In the genomic region with DNA sequence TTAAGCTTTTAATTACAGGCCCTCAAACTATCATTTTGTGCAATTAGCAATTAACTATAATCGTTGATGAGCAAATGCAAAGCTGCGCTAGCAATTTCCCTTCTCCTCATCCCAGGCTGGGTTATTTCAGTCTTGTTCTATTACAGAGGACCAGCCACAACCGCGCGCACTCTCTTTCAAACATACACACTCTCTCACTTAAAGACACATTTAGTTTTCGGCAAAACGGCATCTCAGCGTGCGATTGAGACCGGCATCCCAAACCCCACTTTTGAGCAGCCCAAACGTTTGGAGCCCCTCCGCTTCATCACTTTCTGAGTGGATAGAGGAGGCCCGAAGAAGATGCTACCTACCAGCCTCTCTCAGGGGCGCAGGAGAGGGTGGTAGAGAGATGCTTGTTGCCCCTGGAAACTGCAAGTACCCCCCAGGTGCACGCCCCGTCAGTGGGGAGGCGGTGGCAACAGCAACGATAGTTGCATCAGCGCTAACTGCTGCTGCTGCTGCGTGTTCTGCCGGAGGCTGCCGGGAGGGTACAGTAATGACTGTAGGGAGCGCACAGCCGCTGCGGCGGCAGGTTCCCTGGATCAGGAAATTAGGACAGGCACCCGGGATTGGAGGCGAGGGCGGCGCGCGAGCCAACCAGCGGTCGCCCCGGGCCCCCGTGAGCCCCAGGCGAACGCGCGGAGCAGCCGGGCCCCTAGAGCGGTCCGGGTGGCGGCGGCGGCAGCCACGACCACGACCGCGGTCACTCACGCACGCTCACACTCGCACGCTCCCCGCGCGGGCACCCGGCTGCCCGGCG, we compare ENCODE assay signal across 8 cellular contexts. TPM values are rescaled to one million over a fixed set of nuclear protein-coding genes. Genes with fewer than 3 reads are reported as not detected.
DNase-seq lines count a peak whose midpoint lies in the region; ATAC-seq and TF ChIP-seq lines count a peak whose summit lies in the region.

No MANE protein-coding gene starts in this region.

- H3K27ac ChIP-seq in uterus = peak overlapping the region; percentile 69 to 77

- H3K9me3 ChIP-seq in uterus = no peaks in the 10 kb centered on the region

- TF ChIP-seq CTCF in osteocyte (IDR thresholded peaks at IDR 0.05) (no peak), uterus (IDR thresholded peaks at IDR 0.05) (peak in 2 of 4 experiments; percentile 28 to 38)

- peaks cover 0 to 3% of the 10 kb centered on the region in 2 donors for H3K4me1 ChIP-seq in uterus

- H3K36me3 ChIP-seq in uterus = no peaks in the 10 kb centered on the region

- peak; percentile 13 for DNase-seq in DMS114 treated with DMSO at 0.1 percent for 48 hours (lab: John Stamatoyannopoulos, UW; ENCODE audit: unreplicated experiment)
- peak; percentile 61 for DNase-seq in LHCN-M2 (ENCODE audit: low read depth)
- DNase-seq in RPMI7951 (ENCODE audit: low read depth) = peak; percentile 70
- peak; percentile 69 for DNase-seq in activated naive CD8-positive, alpha-beta T cell treated with anti-CD3 and anti-CD28 coated beads, Interleukin-2, amount 10 ng/mL, durations not matched to agents 7 days and 5 days
- peak; percentile 85 for DNase-seq in cardiac septum (ENCODE audit: low spot score)
- DNase-seq in osteocyte (ENCODE audit: extremely low spot score, unreplicated experiment) = peak; percentile 91
- DNase-seq in uterus = peak; percentile 79 to 85

- H3K27me3 Mint-ChIP-seq in activated naive CD8-positive, alpha-beta T cell treated with anti-CD3 and anti-CD28 coated beads, Interleukin-2, amount 10 ng/mL, durations not matched to agents 7 days and 5 days = peaks cover 25% of the 10 kb centered on the region
- peaks cover 4% of the 10 kb centered on the region for H3K27me3 Mint-ChIP-seq in osteocyte (ENCODE audit: unreplicated experiment)

- POLR2A ChIA-PET in activated naive CD8-positive, alpha-beta T cell treated with anti-CD3 and anti-CD28 coated beads, Interleukin-2, amount 10 ng/mL, durations not matched to agents 7 days and 5 days (lab: Charles Lee) = no interaction called here

- peak overlapping the region; percentile 85 for H3K27ac Mint-ChIP-seq in activated naive CD8-positive, alpha-beta T cell treated with anti-CD3 and anti-CD28 coated beads, Interleukin-2, amount 10 ng/mL, durations not matched to agents 7 days and 5 days
- H3K27ac Mint-ChIP-seq in osteocyte (ENCODE audit: unreplicated experiment) = peak overlapping the region; percentile 85

- ATAC-seq in GM21825 (IDR thresholded peaks at IDR 0.05; ENCODE audit: unreplicated experiment) = peak; percentile 52
- ATAC-seq in activated naive CD8-positive, alpha-beta T cell treated with anti-CD3 and anti-CD28 coated beads, Interleukin-2, amount 10 ng/mL, durations not matched to agents 7 days and 5 days (ENCODE audit: low read depth) = peak; percentile 73

- H3K9me3 Mint-ChIP-seq in activated naive CD8-positive, alpha-beta T cell treated with anti-CD3 and anti-CD28 coated beads, Interleukin-2, amount 10 ng/mL, durations not matched to agents 7 days and 5 days = peaks cover 2% of the 10 kb centered on the region
- H3K9me3 Mint-ChIP-seq in osteocyte (ENCODE audit: unreplicated experiment) = peaks cover 5% of the 10 kb centered on the region

- intact Hi-C loops in cardiac septum (cut with DNase I) = loop anchor here (2.0 to 10.0 kb wide), 5 partner anchors 50 to 456 kb away; no protein-coding TSS in a partner anchor
- intact Hi-C loops in uterus (cut with DNase I; ENCODE audit: low total_unique reads) = no loop called here

- no peaks in the 10 kb centered on the region for H3K27me3 ChIP-seq in uterus

- peaks cover 14% of the 10 kb centered on the region for H3K4me1 Mint-ChIP-seq in activated naive CD8-positive, alpha-beta T cell treated with anti-CD3 and anti-CD28 coated beads, Interleukin-2, amount 10 ng/mL, durations not matched to agents 7 days and 5 days
- H3K4me1 Mint-ChIP-seq in osteocyte (ENCODE audit: unreplicated experiment) = peaks cover 23% of the 10 kb centered on the region

- peak overlapping the region; percentile 41 to 89 for H3K4me3 ChIP-seq in uterus

- peak overlapping the region; percentile 87 for H3K4me3 Mint-ChIP-seq in activated naive CD8-positive, alpha-beta T cell treated with anti-CD3 and anti-CD28 coated beads, Interleukin-2, amount 10 ng/mL, durations not matched to agents 7 days and 5 days
- peak overlapping the region; percentile 83 for H3K4me3 Mint-ChIP-seq in osteocyte (ENCODE audit: unreplicated experiment)

- H3K36me3 Mint-ChIP-seq in activated naive CD8-positive, alpha-beta T cell treated with anti-CD3 and anti-CD28 coated beads, Interleukin-2, amount 10 ng/mL, durations not matched to agents 7 days and 5 days = peaks cover 8% of the 10 kb centered on the region
- H3K36me3 Mint-ChIP-seq in osteocyte (ENCODE audit: unreplicated experiment) = no peaks in the 10 kb centered on the region

- peak in 1 of 2 donors; percentile 51 for TF ChIP-seq POLR2A in uterus (IDR thresholded peaks at IDR 0.05)

RNA-seq across cellular contexts. Expression of a gene that starts 0.5 kb away (rescaled TPM):
- total RNA-seq in LHCN-M2 (2014; rRNA removed) = 1.1 and 2.1 TPM in 2 replicates
- polyA plus RNA-seq in LHCN-M2 (2012) = 2.8 TPM
- total RNA-seq in RPMI7951 (2014; rRNA removed; shearing (Covaris generic)) = 10.8 and 11.5 TPM in 2 replicates
- 1 to 10 TPM; 7.2 to 7.4 TPM for total RNA-seq in activated naive CD8-positive, alpha-beta T cell treated with anti-CD3 and anti-CD28 coated beads, Interleukin-2, amount 10 ng/mL, durations not matched to agents 7 days and 5 days
- total RNA-seq in cardiac septum = 127 TPM
- 18.5 and 20.5 TPM in 2 replicates for total RNA-seq in osteocyte
- 10 to 100 TPM in 3 of 4 donors, 1 to 10 TPM in 1; 8.5 to 99.5 (median 19.4) TPM for total RNA-seq in uterus

Comparison
In these comparisons a context has a peak if more than half of its experiments do, and no peak if none do; other contexts are left out.
1. Peak in every context shown above with its lines: DNase-seq, ATAC-seq, H3K4me3 ChIP-seq and H3K27ac ChIP-seq.
2. DNase-seq: peak in every context shown above with its lines; median percentile 91 in osteocyte; 85 in cardiac septum; 82 in uterus; 70 in RPMI7951; 69 in activated naive CD8-positive, alpha-beta T cell treated with anti-CD3 and anti-CD28 coated beads, Interleukin-2, amount 10 ng/mL, durations not matched to agents 7 days and 5 days; 61 in LHCN-M2; 13 in DMS114 treated with DMSO at 0.1 percent for 48 hours.